ENCODE assay signal across 8 cellular contexts in genomic region chr19:42140125-42140754, GRCh38. TPM values are rescaled to one million over a fixed set of nuclear protein-coding genes. Genes with fewer than 3 reads are reported as not detected.
DNase-seq lines count a peak whose midpoint lies in the region; ATAC-seq and TF ChIP-seq lines count a peak whose summit lies in the region.
"Had no signal": no experiment of that assay in that cellular context is flagged by ENCODE, and none has a peak within 500 bp of the region (broad histone marks: within the 10 kb centered on the region; RNA-seq: fewer than 3 reads in every experiment).

No MANE protein-coding gene starts in this region.

- peak; percentile 98 for ATAC-seq in IMR-90 (ENCODE audit: low read depth)
- ATAC-seq in stimulated activated naive B cell treated with anti-CD40 and anti-IgM and Interleukin-4, amounts not matched to agents 10 μg/mL and 1 μg/mL and 100 μg/mL, for 72 hours (replicated peaks) = peak; percentile 75
- no peak for ATAC-seq in GM18498 (IDR thresholded peaks at IDR 0.05; ENCODE audit: unreplicated experiment)
- no peak for ATAC-seq in HG03175 (IDR thresholded peaks at IDR 0.05; ENCODE audit: unreplicated experiment)

- no TSS peak for BruUV-seq in IMR-90 (replicated peaks; lab: Mats Ljungman, UMichigan)

- no peaks in the 10 kb centered on the region for H3K79me1 ChIP-seq in IMR-90 (ENCODE audit: low read depth in 1 of 2, low read length in 2 of 2)

- WGBS in IMR-90 (ENCODE audit: extremely low coverage in 2 of 2, insufficient read length in 1 of 2), 2 experiments = no CpG with 5 or more reads among the region's 8 CpGs
- WGBS in hepatocyte (ENCODE audit: low lambda C conversion rate, missing lambda C conversion rate) = 15% methylated on average over 8 of the region's 8 CpGs

- no peaks in the 10 kb centered on the region for H3K79me2 ChIP-seq in hepatocyte

- no peak overlapping the region for H3K4me3 Mint-ChIP-seq in activated CD4-positive, alpha-beta memory T cell treated with anti-CD3 and anti-CD28 coated beads for 36 hours
- no peak overlapping the region for H3K4me3 Mint-ChIP-seq in stimulated activated naive B cell treated with anti-CD40 and anti-IgM and Interleukin-4, amounts not matched to agents 10 μg/mL and 1 μg/mL and 100 μg/mL, for 72 hours
- H3K4me3 Mint-ChIP-seq: stimulated activated naive CD8-positive, alpha-beta T cell treated with anti-CD3 and anti-CD28 coated beads, Interleukin-15, Interleukin-2, amounts not matched to agents 100 ng/mL and 50 ng/mL, for 24 hours had no signal

- no peaks in the 10 kb centered on the region for H3K4me1 ChIP-seq in IMR-90 (ENCODE audit: control insufficient read depth, insufficient read depth, low read length)
- H3K4me1 ChIP-seq in hepatocyte (ENCODE audit: insufficient read depth) = no peaks in the 10 kb centered on the region

- no peak overlapping the region for H2BK20ac ChIP-seq in IMR-90 (ENCODE audit: low read depth, low read length)

- peak; percentile 72 for DNase-seq in IMR-90
- DNase-seq in activated CD4-positive, alpha-beta memory T cell treated with anti-CD3 and anti-CD28 coated beads for 36 hours = peak; percentile 54
- peak; percentile 89 for DNase-seq in hepatocyte (ENCODE audit: low spot score)
- DNase-seq in stimulated activated naive B cell treated with anti-CD40 and anti-IgM and Interleukin-4, amounts not matched to agents 10 μg/mL and 1 μg/mL and 100 μg/mL, for 72 hours = no peak
- no peak for DNase-seq in GM10266 (ENCODE audit: extremely low spot score)

- H2BK120ac ChIP-seq in IMR-90 (ENCODE audit: low read depth, low read length) = no peak overlapping the region

- no peaks in the 10 kb centered on the region for H3K36me3 Mint-ChIP-seq in activated CD4-positive, alpha-beta memory T cell treated with anti-CD3 and anti-CD28 coated beads for 36 hours
- H3K36me3 Mint-ChIP-seq in stimulated activated naive B cell treated with anti-CD40 and anti-IgM and Interleukin-4, amounts not matched to agents 10 μg/mL and 1 μg/mL and 100 μg/mL, for 72 hours = peaks cover 19 to 37% of the 10 kb centered on the region in 2 donors

- H3K27me3 ChIP-seq in IMR-90 (ENCODE audit: control insufficient read depth, insufficient read depth, low read length) (peaks cover 16% of the 10 kb centered on the region), hepatocyte (peaks cover 12% of the 10 kb centered on the region)

- no peak overlapping the region for H2AK5ac ChIP-seq in IMR-90 (ENCODE audit: low read depth, low read length)

- no peak overlapping the region for H3K18ac ChIP-seq in IMR-90 (ENCODE audit: low read depth, low read length)

- H3K4me1 Mint-ChIP-seq in activated CD4-positive, alpha-beta memory T cell treated with anti-CD3 and anti-CD28 coated beads for 36 hours (ENCODE audit: low read depth) = peaks cover 6% of the 10 kb centered on the region
- H3K4me1 Mint-ChIP-seq in stimulated activated naive B cell treated with anti-CD40 and anti-IgM and Interleukin-4, amounts not matched to agents 10 μg/mL and 1 μg/mL and 100 μg/mL, for 72 hours = peaks cover 13 to 21% of the 10 kb centered on the region in 2 donors

- no peaks in the 10 kb centered on the region for H3K9me3 ChIP-seq in IMR-90 (ENCODE audit: control insufficient read depth, insufficient read depth, low read length)
- H3K9me3 ChIP-seq in hepatocyte (ENCODE audit: low read depth) = no peaks in the 10 kb centered on the region

- H4K91ac ChIP-seq in IMR-90 (ENCODE audit: insufficient read depth, low read depth, low read length) = no peak overlapping the region

- no peaks in the 10 kb centered on the region for H3K9me2 ChIP-seq in hepatocyte (replicated peaks; ENCODE audit: insufficient read depth)

- no peak overlapping the region for H3K23ac ChIP-seq in IMR-90 (ENCODE audit: low read depth, low read length)

- no peak overlapping the region for H2BK15ac ChIP-seq in IMR-90 (ENCODE audit: low read depth, low read length)

- no peak overlapping the region for H2BK5ac ChIP-seq in IMR-90 (ENCODE audit: low read depth, low read length, poor library complexity, severe bottlenecking)

- no peak overlapping the region for H3K27ac ChIP-seq in IMR-90 (ENCODE audit: insufficient read depth, low read length)
- no peak overlapping the region for H3K27ac ChIP-seq in hepatocyte

- in situ Hi-C loops in IMR-90 (cut with MboI; ENCODE audit: low sequenced_read_pairs) = no loop called here

- H2AFZ ChIP-seq in IMR-90 (replicated peaks; ENCODE audit: low read length, poor library complexity) (no peak overlapping the region), hepatocyte (no peak overlapping the region)

- POLR2A ChIA-PET in IMR-90 (lab: Charles Lee; ENCODE audit: unreplicated experiment) = no interaction called here
- POLR2A ChIA-PET in activated CD4-positive, alpha-beta memory T cell treated with anti-CD3 and anti-CD28 coated beads for 36 hours (lab: Charles Lee) = no interaction called here

- no peak overlapping the region for H3K4me3 ChIP-seq in IMR-90 (ENCODE audit: insufficient read depth, low read depth, low read length)
- no peak overlapping the region for H3K4me3 ChIP-seq in hepatocyte

- CTCF ChIA-PET in IMR-90 (lab: Yijun Ruan, JAX) = no interaction called here
- CTCF ChIA-PET in activated CD4-positive, alpha-beta memory T cell treated with anti-CD3 and anti-CD28 coated beads for 36 hours (lab: Charles Lee) = interaction anchor here (0.8 to 1.5 kb wide), 4 partner anchors 31 to 110 kb away, joined by 3 to 6 read pairs (median 4); no protein-coding TSS in a partner anchor

- H3K14ac ChIP-seq in IMR-90 (replicated peaks; ENCODE audit: low read depth, low read length) = no peak overlapping the region

- H4K20me1 ChIP-seq in IMR-90 (ENCODE audit: insufficient read depth, low read length) = no peaks in the 10 kb centered on the region
- no peaks in the 10 kb centered on the region for H4K20me1 ChIP-seq in hepatocyte (ENCODE audit: insufficient read depth, poor library complexity, severe bottlenecking)

- peak overlapping the region; percentile 70 for H2AK9ac ChIP-seq in IMR-90 (replicated peaks; ENCODE audit: low read depth, low read length, poor library complexity)

- no peak overlapping the region for H3K56ac ChIP-seq in IMR-90 (ENCODE audit: extremely low read depth, insufficient read depth, low read length)

- no peaks in the 10 kb centered on the region for H3K9me3 Mint-ChIP-seq in activated CD4-positive, alpha-beta memory T cell treated with anti-CD3 and anti-CD28 coated beads for 36 hours
- no peaks in the 10 kb centered on the region for H3K9me3 Mint-ChIP-seq in stimulated activated naive B cell treated with anti-CD40 and anti-IgM and Interleukin-4, amounts not matched to agents 10 μg/mL and 1 μg/mL and 100 μg/mL, for 72 hours
- H3K9me3 Mint-ChIP-seq: stimulated activated naive CD8-positive, alpha-beta T cell treated with anti-CD3 and anti-CD28 coated beads, Interleukin-15, Interleukin-2, amounts not matched to agents 100 ng/mL and 50 ng/mL, for 24 hours had no signal

- dilution Hi-C loops in IMR-90 (cut with HindIII; ENCODE audit: low sequenced_read_pairs, unreplicated experiment) = no loop called here

- H3K9me1 ChIP-seq in IMR-90 (ENCODE audit: insufficient read depth, low read length) = no peaks in the 10 kb centered on the region

- peak; percentile 22; the same call in 1 of the 2 replicates for TF ChIP-seq RAD21 in IMR-90 (IDR thresholded peaks at IDR 0.05; ENCODE audit: low read length)

- H3K9ac ChIP-seq in IMR-90 (ENCODE audit: low read depth, low read length) = no peak overlapping the region

- H3K27ac Mint-ChIP-seq in activated CD4-positive, alpha-beta memory T cell treated with anti-CD3 and anti-CD28 coated beads for 36 hours = no peak overlapping the region
- H3K27ac Mint-ChIP-seq in stimulated activated naive B cell treated with anti-CD40 and anti-IgM and Interleukin-4, amounts not matched to agents 10 μg/mL and 1 μg/mL and 100 μg/mL, for 72 hours = no peak overlapping the region
- H3K27ac Mint-ChIP-seq: stimulated activated naive CD8-positive, alpha-beta T cell treated with anti-CD3 and anti-CD28 coated beads, Interleukin-15, Interleukin-2, amounts not matched to agents 100 ng/mL and 50 ng/mL, for 24 hours had no signal

- H3K4me2 ChIP-seq in IMR-90 (ENCODE audit: low read depth, low read length) = no peak overlapping the region
- H3K4me2 ChIP-seq in hepatocyte = no peak overlapping the region

- H3K4ac ChIP-seq in IMR-90 (ENCODE audit: low read depth, low read length) = no peak overlapping the region

- H3K27me3 Mint-ChIP-seq in activated CD4-positive, alpha-beta memory T cell treated with anti-CD3 and anti-CD28 coated beads for 36 hours = no peaks in the 10 kb centered on the region
- H3K27me3 Mint-ChIP-seq in stimulated activated naive B cell treated with anti-CD40 and anti-IgM and Interleukin-4, amounts not matched to agents 10 μg/mL and 1 μg/mL and 100 μg/mL, for 72 hours = no peaks in the 10 kb centered on the region
- H3K27me3 Mint-ChIP-seq: stimulated activated naive CD8-positive, alpha-beta T cell treated with anti-CD3 and anti-CD28 coated beads, Interleukin-15, Interleukin-2, amounts not matched to agents 100 ng/mL and 50 ng/mL, for 24 hours had no signal

- no peak overlapping the region for H4K5ac ChIP-seq in IMR-90 (ENCODE audit: low read depth, low read length)

- no peak for TF ChIP-seq POLR2A in IMR-90 (IDR thresholded peaks at IDR 0.05; ENCODE audit: low read depth, low read length)

- intact Hi-C loops in IMR-90 (cut with micrococcal nuclease) = no loop called here
- intact Hi-C loops in activated CD4-positive, alpha-beta memory T cell treated with anti-CD3 and anti-CD28 coated beads for 36 hours (cut with micrococcal nuclease) = no loop called here

- no peak for TF ChIP-seq CTCF in IMR-90 (conservative IDR thresholded peaks at IDR 0.05; ENCODE audit: low read depth, low read length)
- TF ChIP-seq CTCF in hepatocyte (IDR thresholded peaks at IDR 0.05; ENCODE audit: poor library complexity) = no peak
- no peak for TF ChIP-seq CTCF in GM10266 (IDR thresholded peaks at IDR 0.05; ENCODE audit: control insufficient read depth, insufficient read depth, low read depth, missing control alignments)

- no peaks in the 10 kb centered on the region for H3K36me3 ChIP-seq in IMR-90 (ENCODE audit: control insufficient read depth, insufficient read depth, low read length)
- H3K36me3 ChIP-seq in hepatocyte (replicated peaks; ENCODE audit: insufficient read depth, low read depth) = no peaks in the 10 kb centered on the region

- no peak overlapping the region for H4K8ac ChIP-seq in IMR-90 (ENCODE audit: low read depth in 2 of 2, low read length in 2 of 2)

TF ChIP-seq in IMR-90, 13 proteins besides CTCF, POLR2A, EP300 and RAD21 (continues in another document):
- TF ChIP-seq MAZ (IDR thresholded peaks at IDR 0.05; ENCODE audit: borderline replicate concordance, low read depth, low read length) (peak; percentile 60; the same call in 1 of the 2 replicates), MXI1 (IDR thresholded peaks at IDR 0.05; ENCODE audit: borderline replicate concordance, low read depth, low read length) (peak; percentile 84), CHD1 (IDR thresholded peaks at IDR 0.05; ENCODE audit: low read depth, low read length) (no peak)

RNA-seq across cellular contexts. Expression of gene POU2F2, which starts 8.0 kb away (rescaled TPM):
- total RNA-seq in IMR-90 (2012; rRNA removed) (0.54 and 0.56 TPM in 2 replicates), hepatocyte (0.16 TPM in 1 of 2 replicates, not detected in the other)
- polyA plus RNA-seq in IMR-90 (2012; rRNA removed) (5.0 and 6.6 TPM in 2 replicates), hepatocyte (0.15 and 0.52 TPM in 2 replicates)
- 1.8 and 5.3 TPM in 2 replicates for polyA plus RNA-seq in IMR-90 (2012; cell fraction: cytosol; rRNA removed)
- polyA plus RNA-seq in IMR-90 (2012; cell fraction: nucleus; rRNA removed; ENCODE audit: low replicate concordance) = 11.7 and 16.9 TPM in 2 replicates
- total RNA-seq in activated CD4-positive, alpha-beta memory T cell treated with anti-CD3 and anti-CD28 coated beads for 36 hours = 10 to 100 TPM; 55.6 to 57.3 TPM

Comparison
In these comparisons a context has a peak if more than half of its experiments do, and no peak if none do; other contexts are left out.
1. ATAC-seq: peak in IMR-90 (single experiment) and stimulated activated naive B cell treated with anti-CD40 and anti-IgM and Interleukin-4, amounts not matched to agents 10 μg/mL and 1 μg/mL and 100 μg/mL, for 72 hours (2 of 2); none in GM18498 (single experiment) and HG03175 (single experiment).
2. DNase-seq: peak in IMR-90 (single experiment), activated CD4-positive, alpha-beta memory T cell treated with anti-CD3 and anti-CD28 coated beads for 36 hours (single experiment) and hepatocyte (single experiment); none in stimulated activated naive B cell treated with anti-CD40 and anti-IgM and Interleukin-4, amounts not matched to agents 10 μg/mL and 1 μg/mL and 100 μg/mL, for 72 hours (single experiment) and GM10266 (single experiment).
3. RNA of gene POU2F2, which starts 8.0 kb away (total RNA-seq): 55.6 to 57.3 TPM in activated CD4-positive, alpha-beta memory T cell treated with anti-CD3 and anti-CD28 coated beads for 36 hours; 0.54 to 0.56 TPM in IMR-90 and 0.16 TPM in hepatocyte; every median in the first group is over 10 times any median in the second.